12 cellular contexts compared by ENCODE assay signal in the genomic region with DNA sequence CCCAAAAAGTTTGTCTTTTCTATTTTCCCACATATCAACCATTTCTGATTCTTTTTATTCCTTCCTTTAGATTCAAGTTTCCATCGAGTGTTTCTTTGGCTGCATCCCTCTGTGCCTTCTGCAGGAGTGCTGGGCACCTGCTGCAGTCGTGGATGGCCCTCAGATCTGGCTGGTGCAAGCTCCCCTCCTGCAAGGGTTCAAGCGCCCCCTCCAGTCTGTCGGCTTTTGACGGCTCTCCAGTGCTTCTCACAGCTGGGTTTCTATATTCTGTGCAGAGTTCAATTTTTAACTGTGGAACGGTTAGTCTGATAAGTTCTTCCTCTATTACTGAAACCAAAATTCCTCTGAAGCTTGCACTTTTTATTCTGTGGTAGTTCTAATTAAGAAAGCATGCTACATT.
DNase-seq lines count a peak whose midpoint lies in the region; ATAC-seq, FAIRE-seq and TF ChIP-seq lines count a peak whose summit lies in the region.
"Had no signal": no experiment of that assay in that cellular context is flagged by ENCODE, and none has a peak within 500 bp of the region (broad histone marks: within the 10 kb centered on the region; RNA-seq: fewer than 3 reads in every experiment).

No MANE protein-coding gene starts in this region.

- peak in 2 of 3 donors; percentile 24 to 47 for DNase-seq in CD4-positive, CD25-positive, alpha-beta regulatory T cell
- DNase-seq in GM19239 (ENCODE audit: insufficient read length, low spot score) (no peak), iPS-NIHi7 (ENCODE audit: extremely low spot score) (peak; percentile 24), NCI-H510A (lab: John Stamatoyannopoulos, UW) (no peak), progenitor cell of endocrine pancreas (ENCODE audit: low spot score, unreplicated experiment) (no peak)
- DNase-seq in activated CD4-positive, alpha-beta memory T cell treated with anti-CD3 and anti-CD28 coated beads for 36 hours: peak; percentile 66
- DNase-seq: C1 segment of cervical spinal cord, NCI-H1417, PC-3 had no signal

- H3K4me3 ChIP-seq in CD4-positive, CD25-positive, alpha-beta regulatory T cell (ENCODE audit: low read depth, low read length): no peak overlapping the region

- peaks cover 12 to 29% (median 19%) of the 10 kb centered on the region in 4 donors for H3K4me1 Mint-ChIP-seq in CD4-positive, CD25-positive, alpha-beta regulatory T cell
- peaks cover 33% of the 10 kb centered on the region for H3K4me1 Mint-ChIP-seq in activated CD4-positive, alpha-beta memory T cell treated with anti-CD3 and anti-CD28 coated beads for 36 hours (ENCODE audit: low read depth)
- no peaks in the 10 kb centered on the region for H3K4me1 Mint-ChIP-seq in progenitor cell of endocrine pancreas (ENCODE audit: low read depth)

- CTCF ChIA-PET in activated CD4-positive, alpha-beta memory T cell treated with anti-CD3 and anti-CD28 coated beads for 36 hours (lab: Charles Lee): interaction anchor here (1.1 kb wide), 1 partner anchor 125 kb away, joined by 3 read pairs; no protein-coding TSS in a partner anchor

- FAIRE-seq in GM19239 (lab: Jason Lieb, UNC): peak; percentile 67

- H3K27ac Mint-ChIP-seq in CD4-positive, CD25-positive, alpha-beta regulatory T cell: peak overlapping the region in 1 of 3 donors; percentile 88
- H3K27ac Mint-ChIP-seq in activated CD4-positive, alpha-beta memory T cell treated with anti-CD3 and anti-CD28 coated beads for 36 hours: peak overlapping the region; percentile 62
- H3K27ac Mint-ChIP-seq in progenitor cell of endocrine pancreas: no peak overlapping the region

- no peak overlapping the region for H3K27ac ChIP-seq in CD4-positive, CD25-positive, alpha-beta regulatory T cell (ENCODE audit: insufficient read depth, low read length, poor library complexity, severe bottlenecking)

- peaks cover 15% of the 10 kb centered on the region for H3K36me3 ChIP-seq in CD4-positive, CD25-positive, alpha-beta regulatory T cell (ENCODE audit: control insufficient read depth, insufficient read depth, low read length)

- H3K36me3 Mint-ChIP-seq in CD4-positive, CD25-positive, alpha-beta regulatory T cell: peaks cover 25% of the 10 kb centered on the region
- peaks cover 32% of the 10 kb centered on the region for H3K36me3 Mint-ChIP-seq in activated CD4-positive, alpha-beta memory T cell treated with anti-CD3 and anti-CD28 coated beads for 36 hours
- H3K36me3 Mint-ChIP-seq in progenitor cell of endocrine pancreas (ENCODE audit: insufficient read depth): peaks cover 27% of the 10 kb centered on the region

- H3K4me1 ChIP-seq in CD4-positive, CD25-positive, alpha-beta regulatory T cell (ENCODE audit: control insufficient read depth, insufficient read depth, low read length, poor library complexity, severe bottlenecking): no peaks in the 10 kb centered on the region

- intact Hi-C loops in activated CD4-positive, alpha-beta memory T cell treated with anti-CD3 and anti-CD28 coated beads for 36 hours (cut with micrococcal nuclease): no loop called here

- peaks cover 0 to 3% (median 0%) of the 10 kb centered on the region in 7 donors for H3K9me3 Mint-ChIP-seq in CD4-positive, CD25-positive, alpha-beta regulatory T cell
- peaks cover 7% of the 10 kb centered on the region for H3K9me3 Mint-ChIP-seq in activated CD4-positive, alpha-beta memory T cell treated with anti-CD3 and anti-CD28 coated beads for 36 hours
- peaks cover 8% of the 10 kb centered on the region for H3K9me3 Mint-ChIP-seq in progenitor cell of endocrine pancreas (ENCODE audit: low read depth)

- no peaks in the 10 kb centered on the region for H3K27me3 ChIP-seq in CD4-positive, CD25-positive, alpha-beta regulatory T cell (ENCODE audit: control insufficient read depth, insufficient read depth, low read length)

- H3K4me3 Mint-ChIP-seq in CD4-positive, CD25-positive, alpha-beta regulatory T cell: no peak overlapping the region
- no peak overlapping the region for H3K4me3 Mint-ChIP-seq in activated CD4-positive, alpha-beta memory T cell treated with anti-CD3 and anti-CD28 coated beads for 36 hours
- no peak overlapping the region for H3K4me3 Mint-ChIP-seq in progenitor cell of endocrine pancreas (ENCODE audit: low read depth)

- no peaks in the 10 kb centered on the region for H3K9me3 ChIP-seq in CD4-positive, CD25-positive, alpha-beta regulatory T cell (ENCODE audit: control insufficient read depth in 2 of 2, low read length in 2 of 2)

- ATAC-seq in CD4-positive, CD25-positive, alpha-beta regulatory T cell (ENCODE audit: low read depth in 2 of 2): peak in 1 of 2 donors; percentile 62
- ATAC-seq in HG03565 (IDR thresholded peaks at IDR 0.05; ENCODE audit: unreplicated experiment): no peak
- no peak for ATAC-seq in GM21786 (IDR thresholded peaks at IDR 0.05; ENCODE audit: unreplicated experiment)
- ATAC-seq: PC-3, sciatic nerve had no signal

- POLR2A ChIA-PET in activated CD4-positive, alpha-beta memory T cell treated with anti-CD3 and anti-CD28 coated beads for 36 hours (lab: Charles Lee): interaction anchor here (0.7 to 1.2 kb wide), 4 partner anchors 26 to 133 kb away, joined by 3 to 4 read pairs (median 4); a partner anchor contains a TSS

- TF ChIP-seq CTCF in progenitor cell of endocrine pancreas (IDR thresholded peaks at IDR 0.05; ENCODE audit: unreplicated experiment): no peak

- no peaks in the 10 kb centered on the region for H3K27me3 Mint-ChIP-seq in CD4-positive, CD25-positive, alpha-beta regulatory T cell
- H3K27me3 Mint-ChIP-seq in activated CD4-positive, alpha-beta memory T cell treated with anti-CD3 and anti-CD28 coated beads for 36 hours: no peaks in the 10 kb centered on the region
- no peaks in the 10 kb centered on the region for H3K27me3 Mint-ChIP-seq in progenitor cell of endocrine pancreas

Comparison
In these comparisons a context has a peak if more than half of its experiments do, and no peak if none do; other contexts are left out.
1. DNase-seq: peak in CD4-positive, CD25-positive, alpha-beta regulatory T cell (2 of 3), activated CD4-positive, alpha-beta memory T cell treated with anti-CD3 and anti-CD28 coated beads for 36 hours (single experiment) and iPS-NIHi7 (single experiment); none in GM19239 (single experiment), NCI-H510A (single experiment) and progenitor cell of endocrine pancreas (single experiment).